1 cellular context compared by ENCODE assay signal in genomic region chr18:48896875-48897511, GRCh38.
TF ChIP-seq lines count a peak whose summit lies in the region.

No MANE protein-coding gene starts in this region.

TF ChIP-seq in HepG2, 621 proteins besides CTCF, POLR2A, EP300 and RAD21 (continued from another document):
- peak; percentile 62 for TF ChIP-seq PAXIP1 (CRISPR knock-in tag; conservative IDR thresholded peaks at IDR 0.05)
- TF ChIP-seq GABPB1 (CRISPR knock-in tag; IDR thresholded peaks at IDR 0.05): peak; percentile 33; the same call in 1 of the 2 replicates
- peak; percentile 46; the same call in 1 of the 2 replicates for TF ChIP-seq TAF1 (CRISPR knock-in tag; IDR thresholded peaks at IDR 0.05)
- peak; percentile 85; the same call in 1 of the 2 replicates for TF ChIP-seq ZNF609 (CRISPR knock-in tag; IDR thresholded peaks at IDR 0.05; ENCODE audit: borderline replicate concordance)
- TF ChIP-seq SRY (CRISPR knock-in tag; IDR thresholded peaks at IDR 0.05): no peak
- TF ChIP-seq GMEB1 (CRISPR knock-in tag; IDR thresholded peaks at IDR 0.05; ENCODE audit: borderline replicate concordance): peak; percentile 44; the same call in 1 of the 2 replicates
- peak; percentile 62 for TF ChIP-seq CEBPB (IDR thresholded peaks at IDR 0.05; ENCODE audit: borderline replicate concordance, low read depth, low read length)
- peak; percentile 51; the same call in 1 of the 3 replicates for TF ChIP-seq MXI1 (IDR thresholded peaks at IDR 0.05; ENCODE audit: borderline replicate concordance, low read depth, low read length)
- TF ChIP-seq TCF7 (IDR thresholded peaks at IDR 0.05; ENCODE audit: low read depth): 0 out of 2 replicates have a peak, but pooled peaks have one; percentile 23
- TF ChIP-seq ZNF547 (CRISPR knock-in tag; IDR thresholded peaks at IDR 0.05): peak; percentile 30; the same call in 1 of the 2 replicates
- TF ChIP-seq ZFP41 (CRISPR knock-in tag; IDR thresholded peaks at IDR 0.05; ENCODE audit: borderline replicate concordance): 0 out of 2 replicates have a peak, but pooled peaks have one; percentile 28
- TF ChIP-seq PHF21A (CRISPR knock-in tag; IDR thresholded peaks at IDR 0.05): peak; percentile 28; the same call in 1 of the 2 replicates
